ENCODE assay signal across 8 cellular contexts in genomic region chrX:101051549-101052302, GRCh38. TPM values are rescaled to one million over a fixed set of nuclear protein-coding genes. Genes with fewer than 3 reads are reported as not detected.
DNase-seq lines count a peak whose midpoint lies in the region; ATAC-seq, FAIRE-seq and TF ChIP-seq lines count a peak whose summit lies in the region.

Gene TRMT2B (minus strand): TSS chrX:101052111. CDS start chrX:101042289, 9,822 bp downstream.

- no peaks in the 10 kb centered on the region for H3K27me3 ChIP-seq in keratinocyte (ENCODE audit: control insufficient read depth, extremely low read depth, insufficient read depth, low read length)

- POLR2A ChIA-PET in activated B cell treated with CpG ODN at 0.5 μM for 24 hours (lab: Charles Lee): no interaction called here

- peak within 1 kb of the TSS; percentile 90 for H3K4me3 Mint-ChIP-seq in activated B cell treated with CpG ODN at 0.5 μM for 24 hours

- FAIRE-seq in keratinocyte (lab: Jason Lieb, UNC): peak; percentile 32

- no peaks in the 10 kb centered on the region for H3K9me1 ChIP-seq in keratinocyte (ENCODE audit: control insufficient read depth, extremely low read depth, insufficient read depth, low read length)

- H2AFZ ChIP-seq in keratinocyte (ENCODE audit: control insufficient read depth, low read length): peak within 1 kb of the TSS; percentile 88

- intact Hi-C loops in activated B cell treated with CpG ODN at 0.5 μM for 24 hours (cut with micrococcal nuclease): loop anchor here (1.0 to 10.0 kb wide), 7 partner anchors 47 to 356 kb away; partner anchors contain the start of genes BTK, CENPI, CSTF2 and GLA

- peak within 1 kb of the TSS; percentile 87 for H3K4me2 ChIP-seq in keratinocyte (ENCODE audit: control insufficient read depth, extremely low read depth, insufficient read depth, low read depth, low read length)

- no peaks in the 10 kb centered on the region for H3K27me3 Mint-ChIP-seq in activated B cell treated with CpG ODN at 0.5 μM for 24 hours

- H3K27ac ChIP-seq in caudate nucleus (ENCODE audit: low read depth, low read length): peak within 1 kb of the TSS; percentile 52
- H3K27ac ChIP-seq in keratinocyte (ENCODE audit: control insufficient read depth, insufficient read depth, low read length): peak within 1 kb of the TSS; percentile 61

- no peaks in the 10 kb centered on the region for H3K36me3 ChIP-seq in keratinocyte (ENCODE audit: control insufficient read depth in 2 of 2, extremely low read depth in 1 of 2, insufficient read depth in 2 of 2, low read length in 2 of 2)

- H3K4me3 ChIP-seq in keratinocyte (ENCODE audit: control insufficient read depth in 2 of 3, extremely low read depth in 1 of 3, insufficient read depth in 2 of 3, low read depth in 1 of 3, low read length in 3 of 3): peak within 1 kb of the TSS; percentile 53 to 82 (median 74)

- peak within 1 kb of the TSS; percentile 93 for H3K27ac Mint-ChIP-seq in activated B cell treated with CpG ODN at 0.5 μM for 24 hours

- H3K79me2 ChIP-seq in keratinocyte (ENCODE audit: control insufficient read depth, insufficient read depth, low read length): peaks cover 6% of the 10 kb centered on the region

- H3K4me1 ChIP-seq in keratinocyte (ENCODE audit: control insufficient read depth, extremely low read depth, insufficient read depth, low read length): peaks cover 2% of the 10 kb centered on the region

- dilution Hi-C loops in keratinocyte (cut with MboI; ENCODE audit: extremely low pct_ligation_motif_present, low sequenced_read_pairs): no loop called here

- peak within 1 kb of the TSS; percentile 78 for H3K9ac ChIP-seq in keratinocyte (ENCODE audit: control insufficient read depth, extremely low read depth, insufficient read depth, low read length)

- no peaks in the 10 kb centered on the region for H4K20me1 ChIP-seq in keratinocyte (ENCODE audit: control insufficient read depth, extremely low read depth, insufficient read depth, low read length)

- H3K4me1 Mint-ChIP-seq in activated B cell treated with CpG ODN at 0.5 μM for 24 hours: peaks cover 25% of the 10 kb centered on the region

- ATAC-seq in GM18870 (IDR thresholded peaks at IDR 0.05; ENCODE audit: unreplicated experiment) (peak; percentile 85), HG03108 (IDR thresholded peaks at IDR 0.05; ENCODE audit: unreplicated experiment) (peak; percentile 89), activated B cell treated with CpG ODN at 0.5 μM for 24 hours (ENCODE audit: low read depth) (peak; percentile 87)

- no peak for TF ChIP-seq CTCF in activated B cell treated with CpG ODN at 0.5 μM for 24 hours (IDR thresholded peaks at IDR 0.05)
- TF ChIP-seq CTCF in keratinocyte (optimal IDR thresholded peaks at IDR 0.05 in 1 of 3, IDR thresholded peaks at IDR 0.05 in 1 of 3, conservative IDR thresholded peaks at IDR 0.05 in 1 of 3; ENCODE audit: extremely low read depth in 1 of 3, insufficient read depth in 2 of 3, low read length in 3 of 3): no peak

- H3K9me3 ChIP-seq in keratinocyte (ENCODE audit: control insufficient read depth, low read depth, low read length): no peaks in the 10 kb centered on the region

- DNase-seq in AG08395 (ENCODE audit: low spot score) (peak; percentile 76), NCI-H2196 treated with DMSO at 0.1 percent for 48 hours (lab: John Stamatoyannopoulos, UW; ENCODE audit: unreplicated experiment) (peak; percentile 27), activated B cell treated with CpG ODN at 0.5 μM for 24 hours (peak; percentile 65), caudate nucleus (lab: John Stamatoyannopoulos, UW) (peak in 60 of 61 donors; percentile 1 to 88 (median 52)), keratinocyte (ENCODE audit: low read depth, low spot score) (no peak)
- DNase-seq in stimulated activated CD4-positive, alpha-beta T cell treated with anti-CD3 and anti-CD28 coated beads, Interleukin-12 subunit alpha, Interleukin-12 subunit beta, amount 100 ng/mL, for 48 hours (ENCODE audit: low read depth in 2 of 3, low spot score in 1 of 3): peak; percentile 64 to 72 (median 67)

- no peaks in the 10 kb centered on the region for H3K9me3 Mint-ChIP-seq in activated B cell treated with CpG ODN at 0.5 μM for 24 hours

- H3K36me3 Mint-ChIP-seq in activated B cell treated with CpG ODN at 0.5 μM for 24 hours (ENCODE audit: low read depth): peaks cover 15% of the 10 kb centered on the region

- CTCF ChIA-PET in activated B cell treated with CpG ODN at 0.5 μM for 24 hours (lab: Charles Lee): no interaction called here

RNA-seq across cellular contexts. Expression of gene TRMT2B, which starts in this region (rescaled TPM):
- 28.8 and 37.9 TPM in 2 replicates for total RNA-seq in activated B cell treated with CpG ODN at 0.5 μM for 24 hours
- polyA plus RNA-seq in keratinocyte: 7.4 to 15.4 TPM (median 12.1 TPM) in 3 replicates
- polyA plus RNA-seq in keratinocyte (2011; ENCODE audit: low read depth): 3.3 TPM
- polyA plus RNA-seq in keratinocyte (2011; cell fraction: cytosol; rRNA removed): 8.6 and 10.2 TPM in 2 replicates
- polyA plus RNA-seq in keratinocyte (2011; cell fraction: nucleus; rRNA removed): 11.7 and 12.6 TPM in 2 replicates
- polyA plus RNA-seq in keratinocyte (2012; ENCODE audit: low replicate concordance): 4.0 and 9.4 TPM in 2 replicates
- 11.6 to 22.0 TPM (median 11.7 TPM) in 3 replicates for polyA minus RNA-seq in keratinocyte
- 10.2 TPM for polyA minus RNA-seq in keratinocyte (2011; cell fraction: cytosol; rRNA and poly(A)+ RNA removed)
- 7.1 and 11.3 TPM in 2 replicates for polyA minus RNA-seq in keratinocyte (2011; cell fraction: nucleus; rRNA and poly(A)+ RNA removed)
